8 cellular contexts compared by ENCODE assay signal in genomic region chr17:67377727-67378443, GRCh38. TPM values are rescaled to one million over a fixed set of nuclear protein-coding genes. Genes with fewer than 3 reads are reported as not detected.
DNase-seq lines count a peak whose midpoint lies in the region; ATAC-seq and TF ChIP-seq lines count a peak whose summit lies in the region.

No MANE protein-coding gene starts in this region.

- peak overlapping the region; percentile 86 to 100 (median 97) for H3K4me2 ChIP-seq in BLaER1 treated with 17β-estradiol and CSF1 and Interleukin-3, amounts not matched to agents 10 nM and 100 nM

- no peaks in the 10 kb centered on the region for H3K9me3 Mint-ChIP-seq in activated B cell treated with CpG ODN at 0.5 μM for 24 hours

- H4K20me1 ChIP-seq in BLaER1 treated with 17β-estradiol and CSF1 and Interleukin-3, amounts not matched to agents 10 nM and 100 nM, result peaks cover 0 to 13% (median 0%) of the 10 kb centered on the region in 11 experiments; a peak in 2 of 22 replicates

- CTCF ChIA-PET in activated B cell treated with CpG ODN at 0.5 μM for 24 hours (lab: Charles Lee), result interaction anchor here (1.2 to 6.6 kb wide), 5 partner anchors 11 to 312 kb away, joined by 3 to 85 read pairs (median 4); partner anchors contain the start of gene PSMD12

- DNase-seq in LNCaP clone FGC (ENCODE audit: low read depth) (no peak), activated B cell treated with CpG ODN at 0.5 μM for 24 hours (peak; percentile 54), cerebellum (ENCODE audit: low spot score) (peak; percentile 45), left colon (peak; percentile 46 to 64), inferior parietal cortex (ENCODE audit: extremely low spot score) (no peak)
- DNase-seq in stimulated activated CD4-positive, alpha-beta T cell treated with anti-CD3 and anti-CD28 coated beads, Interleukin-4, amount 100 ng/mL, for 4 hours, result peak; percentile 47 to 50

- peaks cover 0 to 12% (median 5%) of the 10 kb centered on the region in 11 experiments; a peak in 10 of 22 replicates for H3K9me3 ChIP-seq in BLaER1 treated with 17β-estradiol and CSF1 and Interleukin-3, amounts not matched to agents 10 nM and 100 nM (replicated peaks in 1 of 11)

- H3K27ac Mint-ChIP-seq in activated B cell treated with CpG ODN at 0.5 μM for 24 hours, result peak overlapping the region; percentile 71

- H3K4me1 Mint-ChIP-seq in activated B cell treated with CpG ODN at 0.5 μM for 24 hours, result peaks cover 26% of the 10 kb centered on the region

- POLR2A ChIA-PET in activated B cell treated with CpG ODN at 0.5 μM for 24 hours (lab: Charles Lee), result interaction anchor here (0.9 to 3.1 kb wide), 6 partner anchors 12 to 339 kb away, joined by 3 to 22 read pairs (median 3); partner anchors contain the start of genes HELZ, NOL11 and PSMD12

- peak overlapping the region; percentile 78 to 96 (median 86) for H3K4me3 ChIP-seq in BLaER1 treated with 17β-estradiol and CSF1 and Interleukin-3, amounts not matched to agents 10 nM and 100 nM
- peak overlapping the region; percentile 62 for H3K4me3 ChIP-seq in LNCaP clone FGC (ENCODE audit: low read depth, low read length)

- peak; percentile 21 for ATAC-seq in GM21367 (IDR thresholded peaks at IDR 0.05; ENCODE audit: unreplicated experiment)
- peak; percentile 22 for ATAC-seq in activated B cell treated with CpG ODN at 0.5 μM for 24 hours (ENCODE audit: low read depth)
- ATAC-seq in left colon, result peak; percentile 59

- no peaks in the 10 kb centered on the region for H3K27me3 Mint-ChIP-seq in activated B cell treated with CpG ODN at 0.5 μM for 24 hours

- H3K4me1 ChIP-seq in BLaER1 treated with 17β-estradiol and CSF1 and Interleukin-3, amounts not matched to agents 10 nM and 100 nM, result peaks cover 29 to 63% (median 42%) of the 10 kb centered on the region in 10 experiments

- H3K4me3 Mint-ChIP-seq in activated B cell treated with CpG ODN at 0.5 μM for 24 hours, result peak overlapping the region; percentile 87

- intact Hi-C loops in activated B cell treated with CpG ODN at 0.5 μM for 24 hours (cut with micrococcal nuclease), result loop anchor here (1.0 to 10.0 kb wide), 7 partner anchors 13 to 1183 kb away; partner anchors contain the start of genes CEP112 and NOL11
- intact Hi-C loops in left colon (cut with DNase I, micrococcal nuclease), result loop anchor here (5.0 to 10.0 kb wide), 4 partner anchors 94 to 309 kb away; no protein-coding TSS in a partner anchor

- peaks cover 0 to 14% (median 0%) of the 10 kb centered on the region in 11 experiments; a peak in 4 of 22 replicates for H3K36me3 ChIP-seq in BLaER1 treated with 17β-estradiol and CSF1 and Interleukin-3, amounts not matched to agents 10 nM and 100 nM

- TF ChIP-seq CTCF in LNCaP clone FGC (IDR thresholded peaks at IDR 0.05; ENCODE audit: control insufficient read depth, extremely low read depth, insufficient read depth), result peak; percentile 45
- no peak for TF ChIP-seq CTCF in activated B cell treated with CpG ODN at 0.5 μM for 24 hours (IDR thresholded peaks at IDR 0.05)

- no peaks in the 10 kb centered on the region for H3K27me3 ChIP-seq in BLaER1 treated with 17β-estradiol and CSF1 and Interleukin-3, amounts not matched to agents 10 nM and 100 nM

- no peaks in the 10 kb centered on the region for H3K36me3 Mint-ChIP-seq in activated B cell treated with CpG ODN at 0.5 μM for 24 hours (ENCODE audit: low read depth)

- H3K9ac ChIP-seq in BLaER1 treated with 17β-estradiol and CSF1 and Interleukin-3, amounts not matched to agents 10 nM and 100 nM, result peak overlapping the region; percentile 84 to 92 (median 89)

- H3K27ac ChIP-seq in BLaER1 treated with 17β-estradiol and CSF1 and Interleukin-3, amounts not matched to agents 10 nM and 100 nM, result peak overlapping the region; percentile 73 to 90 (median 86)

RNA-seq across cellular contexts. Expression of gene PITPNC1, which starts 0.8 kb away (rescaled TPM):
- total RNA-seq in activated B cell treated with CpG ODN at 0.5 μM for 24 hours, result 15.2 and 19.3 TPM in 2 replicates
- 44.2 TPM for total RNA-seq in cerebellum
- total RNA-seq in left colon, result 10 to 100 TPM; 13.7 to 15.6 TPM

RNA-seq across cellular contexts. Expression of gene PSMD12, which starts 11.5 kb away (rescaled TPM):
- total RNA-seq in activated B cell treated with CpG ODN at 0.5 μM for 24 hours (47.3 and 54.6 TPM in 2 replicates), cerebellum (45.5 TPM), left colon (10 to 100 TPM; 36.9 to 40.2 TPM)

Comparison
In these comparisons a context has a peak if more than half of its experiments do, and no peak if none do; other contexts are left out.
1. DNase-seq: peak in activated B cell treated with CpG ODN at 0.5 μM for 24 hours (single experiment), cerebellum (single experiment), left colon (2 of 2) and stimulated activated CD4-positive, alpha-beta T cell treated with anti-CD3 and anti-CD28 coated beads, Interleukin-4, amount 100 ng/mL, for 4 hours (2 of 2); none in LNCaP clone FGC (single experiment) and inferior parietal cortex (single experiment).
2. Peak in every context shown above with its lines, with median percentiles within 50 percentile points of each other: ATAC-seq.